15 cellular contexts compared by ENCODE assay signal in genomic region chr15:77841376-77841775, GRCh38.
DNase-seq lines count a peak whose midpoint lies in the region; ATAC-seq and TF ChIP-seq lines count a peak whose summit lies in the region.
"Had no signal": no experiment of that assay in that cellular context is flagged by ENCODE, and none has a peak within 500 bp of the region (broad histone marks: within the 10 kb centered on the region; RNA-seq: fewer than 3 reads in every experiment).

No MANE protein-coding gene starts in this region.

- no peaks in the 10 kb centered on the region for H3K9me3 Mint-ChIP-seq in natural killer cell treated with Interleukin-12 subunit alpha and Interleukin-12 subunit beta and Interleukin-15 and Interleukin-18, amount 100 ng/mL, for 72 hours
- no peaks in the 10 kb centered on the region for H3K9me3 Mint-ChIP-seq in natural killer cell
- H3K9me3 Mint-ChIP-seq in endodermal cell, result peaks cover 22% of the 10 kb centered on the region

- H3K4me3 ChIP-seq in endodermal cell (ENCODE audit: low read length), result no peak overlapping the region
- H3K4me3 ChIP-seq: MG63 had no signal

- peak; percentile 12 for DNase-seq in natural killer cell treated with Interleukin-12 subunit alpha and Interleukin-12 subunit beta and Interleukin-15 and Interleukin-18, amount 100 ng/mL, for 72 hours (ENCODE audit: low spot score)
- DNase-seq in natural killer cell (no peak), endodermal cell (peak; percentile 41), omental fat pad (ENCODE audit: low spot score) (no peak), NOMO-1 treated with dmso at 0.1 percent for 144 hours (lab: John Stamatoyannopoulos, UW; ENCODE audit: unreplicated experiment) (no peak), NOMO-1 treated with DMSO at 0.1 percent for 48 hours (lab: John Stamatoyannopoulos, UW; ENCODE audit: unreplicated experiment) (no peak)
- DNase-seq: CD8-positive, alpha-beta memory T cell; GF-D8; NCI-H1105; NCI-H1694 treated with DMSO at 0.1 percent for 48 hours; NCI-H446; NCI-H748 treated with DMSO at 0.1 percent for 48 hours had no signal

- H3K9me3 ChIP-seq in endodermal cell (ENCODE audit: control insufficient read depth, low read length), result no peaks in the 10 kb centered on the region

- H3K27me3 ChIP-seq in endodermal cell (ENCODE audit: control insufficient read depth, insufficient read depth, low read length, poor library complexity, severe bottlenecking), result no peaks in the 10 kb centered on the region

- H3K27ac Mint-ChIP-seq in natural killer cell treated with Interleukin-12 subunit alpha and Interleukin-12 subunit beta and Interleukin-15 and Interleukin-18, amount 100 ng/mL, for 72 hours, result no peak overlapping the region
- H3K27ac Mint-ChIP-seq in natural killer cell, result no peak overlapping the region
- no peak overlapping the region for H3K27ac Mint-ChIP-seq in endodermal cell
- H3K27ac Mint-ChIP-seq: CD8-positive, alpha-beta memory T cell; HFFc6 had no signal

- H3K4me1 ChIP-seq in endodermal cell (ENCODE audit: control insufficient read depth, insufficient read depth, low read length), result no peaks in the 10 kb centered on the region

- H3K36me3 Mint-ChIP-seq in natural killer cell treated with Interleukin-12 subunit alpha and Interleukin-12 subunit beta and Interleukin-15 and Interleukin-18, amount 100 ng/mL, for 72 hours, result no peaks in the 10 kb centered on the region
- H3K36me3 Mint-ChIP-seq in natural killer cell (no peaks in the 10 kb centered on the region), endodermal cell (ENCODE audit: low read depth) (no peaks in the 10 kb centered on the region)

- TF ChIP-seq CTCF in natural killer cell (IDR thresholded peaks at IDR 0.05) (no peak), endodermal cell (conservative IDR thresholded peaks at IDR 0.05) (no peak), omental fat pad (IDR thresholded peaks at IDR 0.05) (no peak)

- peaks cover 15 to 41% of the 10 kb centered on the region in 2 donors for H3K27me3 Mint-ChIP-seq in natural killer cell treated with Interleukin-12 subunit alpha and Interleukin-12 subunit beta and Interleukin-15 and Interleukin-18, amount 100 ng/mL, for 72 hours
- peaks cover 24 to 38% of the 10 kb centered on the region in 2 donors for H3K27me3 Mint-ChIP-seq in natural killer cell (ENCODE audit: low read depth in 2 of 2)
- peaks cover 4% of the 10 kb centered on the region for H3K27me3 Mint-ChIP-seq in endodermal cell (ENCODE audit: insufficient read depth)

- no peaks in the 10 kb centered on the region for H3K4me1 Mint-ChIP-seq in natural killer cell treated with Interleukin-12 subunit alpha and Interleukin-12 subunit beta and Interleukin-15 and Interleukin-18, amount 100 ng/mL, for 72 hours (ENCODE audit: low read depth in 2 of 2)
- H3K4me1 Mint-ChIP-seq in natural killer cell (no peaks in the 10 kb centered on the region), endodermal cell (peaks cover 5% of the 10 kb centered on the region)
- H3K4me1 Mint-ChIP-seq: CD8-positive, alpha-beta memory T cell had no signal

- no peak overlapping the region for H3K9ac ChIP-seq in endodermal cell (ENCODE audit: extremely low read depth, low read length, poor library complexity, severe bottlenecking)

- ATAC-seq in natural killer cell treated with Interleukin-12 subunit alpha and Interleukin-12 subunit beta and Interleukin-15 and Interleukin-18, amount 100 ng/mL, for 72 hours, result no peak
- ATAC-seq in natural killer cell, result no peak
- peak; percentile 9 for ATAC-seq in omental fat pad (ENCODE audit: low FRiP score)
- ATAC-seq in GM18498 (IDR thresholded peaks at IDR 0.05; ENCODE audit: unreplicated experiment), result no peak

- no peaks in the 10 kb centered on the region for H3K36me3 ChIP-seq in endodermal cell (ENCODE audit: control insufficient read depth, insufficient read depth, low read length)
- H3K36me3 ChIP-seq: MG63 had no signal

- WGBS in endodermal cell (ENCODE audit: insufficient coverage in 1 of 2, insufficient read length in 1 of 2), 2 experiments, result 89% methylated on average over 3 of the region's 3 CpGs; no CpG with 5 or more reads in 1 of the 2 experiments

- no peak overlapping the region for H3K4me3 Mint-ChIP-seq in natural killer cell treated with Interleukin-12 subunit alpha and Interleukin-12 subunit beta and Interleukin-15 and Interleukin-18, amount 100 ng/mL, for 72 hours
- H3K4me3 Mint-ChIP-seq in natural killer cell, result no peak overlapping the region
- H3K4me3 Mint-ChIP-seq in endodermal cell, result no peak overlapping the region
- H3K4me3 Mint-ChIP-seq: CD8-positive, alpha-beta memory T cell; HFFc6 had no signal

- intact Hi-C loops in natural killer cell (cut with micrococcal nuclease), result no loop called here

- no peak overlapping the region for H3K27ac ChIP-seq in endodermal cell (ENCODE audit: low read depth, low read length)

Comparison
In these comparisons a context has a peak if more than half of its experiments do, and no peak if none do; other contexts are left out.
1. DNase-seq: peak in natural killer cell treated with Interleukin-12 subunit alpha and Interleukin-12 subunit beta and Interleukin-15 and Interleukin-18, amount 100 ng/mL, for 72 hours (single experiment) and endodermal cell (single experiment); none in natural killer cell (single experiment), omental fat pad (single experiment), NOMO-1 treated with dmso at 0.1 percent for 144 hours (single experiment) and NOMO-1 treated with DMSO at 0.1 percent for 48 hours (single experiment).